In genomic region chr22:26008587-26008986, GRCh38 we compare ENCODE assay signal across 18 cellular contexts.
DNase-seq lines count a peak whose midpoint lies in the region; ATAC-seq, FAIRE-seq and TF ChIP-seq lines count a peak whose summit lies in the region.
"Had no signal": no experiment of that assay in that cellular context is flagged by ENCODE, and none has a peak within 500 bp of the region (broad histone marks: within the 10 kb centered on the region; RNA-seq: fewer than 3 reads in every experiment).

No MANE protein-coding gene starts in this region.

- no peak overlapping the region for H3K4me3 ChIP-seq in H1 (ENCODE audit: extremely low read depth in 1 of 4, insufficient read depth in 2 of 4, low read depth in 3 of 4, low read length in 4 of 4)
- H3K4me3 ChIP-seq: BLaER1, HAP-1 had no signal

- H3K36me3 ChIP-seq in H1 (ENCODE audit: control insufficient read depth in 2 of 4, insufficient read depth in 4 of 4, low read length in 3 of 4) = no peaks in the 10 kb centered on the region
- H3K36me3 ChIP-seq: BLaER1, HAP-1 had no signal

- no peak overlapping the region for H3K4ac ChIP-seq in H9 (ENCODE audit: low read depth, low read length)
- H3K4ac ChIP-seq in H1 (replicated peaks; ENCODE audit: insufficient read length, low read depth, low read length) = no peak overlapping the region

- H2BK20ac ChIP-seq in H9 (ENCODE audit: low read depth, low read length, poor library complexity, severe bottlenecking) (no peak overlapping the region), H1 (ENCODE audit: low read length) (no peak overlapping the region)

- CTCF ChIA-PET in H1 (lab: Charles Lee; ENCODE audit: partially characterized antibody) = no interaction called here

- H3K4me2 ChIP-seq in H9 (ENCODE audit: insufficient read depth, insufficient read length, low read length) (no peak overlapping the region), H1 (ENCODE audit: insufficient read depth in 1 of 2, low read depth in 2 of 2, low read length in 2 of 2) (no peak overlapping the region)
- H3K4me2 ChIP-seq: BLaER1 had no signal

- no peak for DNase-seq in Right ventricle myocardium inferior (ENCODE audit: missing footprints)
- no peak for DNase-seq in cardiac septum (ENCODE audit: low spot score)
- DNase-seq in H9 = no peak
- no peak for DNase-seq in H1 (ENCODE audit: low read depth in 1 of 2, low spot score in 2 of 2)
- no peak for DNase-seq in urothelium cell line (ENCODE audit: low spot score)
- no peak for DNase-seq in GM19239 (ENCODE audit: insufficient read length, low spot score)
- no peak for DNase-seq in HUDEP-2 (lab: John Stamatoyannopoulos, UW; ENCODE audit: unreplicated experiment in 76 of 76)
- DNase-seq: 8988T; CD4-positive, alpha-beta memory T cell; DMS153; DMS79; GDM1; GOT3 had no signal

- no peak overlapping the region for H3K9ac ChIP-seq in H9 (ENCODE audit: extremely low read depth, insufficient read length, low read length)
- H3K9ac ChIP-seq in H1 (replicated peaks in 1 of 4; ENCODE audit: extremely low read depth in 1 of 4, low read depth in 3 of 4, low read length in 3 of 4) = no peak overlapping the region
- H3K9ac ChIP-seq: BLaER1 had no signal

- H2BK120ac ChIP-seq in H9 (ENCODE audit: low read depth, low read length, poor library complexity, severe bottlenecking) = no peak overlapping the region
- H2BK120ac ChIP-seq in H1 (replicated peaks; ENCODE audit: low read depth, low read length) = no peak overlapping the region

- ATAC-seq in Right ventricle myocardium inferior = peak; percentile 39

- H3K14ac ChIP-seq in H9 (ENCODE audit: insufficient read depth, low read length) (0 out of 2 replicates have a peak overlapping the region, but pooled peaks have one; percentile 61), H1 (ENCODE audit: insufficient read length) (peak overlapping the region; percentile 53)

- H3K18ac ChIP-seq in H9 (ENCODE audit: insufficient read length, low read depth, low read length) (no peak overlapping the region), H1 (ENCODE audit: extremely low read depth, low read length) (no peak overlapping the region)

- H3K79me2 ChIP-seq in H9 (ENCODE audit: insufficient read depth, low read length) (no peaks in the 10 kb centered on the region), H1 (ENCODE audit: control insufficient read depth in 1 of 2, insufficient read depth in 2 of 2, low read length in 2 of 2) (no peaks in the 10 kb centered on the region)

- no peak overlapping the region for H3K4me3 Mint-ChIP-seq in H9
- H3K4me3 Mint-ChIP-seq: CD14-positive monocyte; CD4-positive, alpha-beta memory T cell had no signal

- intact Hi-C loops in Right ventricle myocardium inferior (cut with DNase I) (no loop called here), cardiac septum (cut with DNase I) (no loop called here)

- TF ChIP-seq RAD21 in H1 (IDR thresholded peaks at IDR 0.05 in 1 of 2, conservative IDR thresholded peaks at IDR 0.05 in 1 of 2; ENCODE audit: low read depth in 2 of 2, low read length in 2 of 2) = no peak

- POLR2A ChIA-PET in H1 (lab: Charles Lee; ENCODE audit: partially characterized antibody) = interaction anchor here (1.7 kb wide), 1 partner anchor 8 kb away, joined by 3 read pairs; no protein-coding TSS in a partner anchor

- H2BK12ac ChIP-seq in H9 (ENCODE audit: insufficient read length, low read depth, low read length) = no peak overlapping the region
- no peak overlapping the region for H2BK12ac ChIP-seq in H1 (ENCODE audit: low read depth, low read length)

- no peak for TF ChIP-seq POLR2A in H1 (IDR thresholded peaks at IDR 0.05; ENCODE audit: control extremely low read depth in 1 of 2, low read depth in 2 of 2, low read length in 2 of 2)

- H3K27me3 ChIP-seq in H9 (ENCODE audit: insufficient read depth, low read length) = no peaks in the 10 kb centered on the region
- no peaks in the 10 kb centered on the region for H3K27me3 ChIP-seq in H1 (replicated peaks in 1 of 4; ENCODE audit: control insufficient read depth in 3 of 4, extremely low read depth in 1 of 4, insufficient read depth in 3 of 4, low read length in 3 of 4)
- H3K27me3 ChIP-seq: BLaER1 had no signal

- H2BK15ac ChIP-seq in H9 (ENCODE audit: low read depth, low read length) (no peak overlapping the region), H1 (ENCODE audit: low read length) (no peak overlapping the region)

- H2AK5ac ChIP-seq in H9 (ENCODE audit: insufficient read length, low read length) (no peak overlapping the region), H1 (ENCODE audit: low read depth, low read length) (no peak overlapping the region)

- H2BK5ac ChIP-seq in H9 (ENCODE audit: insufficient read length, low read length) = no peak overlapping the region
- H2BK5ac ChIP-seq in H1 (ENCODE audit: low read depth, low read length) = no peak overlapping the region

- H3K23ac ChIP-seq in H9 (ENCODE audit: insufficient read length, low read depth, low read length) (no peak overlapping the region), H1 (ENCODE audit: insufficient read length) (no peak overlapping the region)

- H4K5ac ChIP-seq in H9 (ENCODE audit: insufficient read length, low read depth, low read length) = no peak overlapping the region
- no peak overlapping the region for H4K5ac ChIP-seq in H1 (ENCODE audit: insufficient read length, low read depth, low read length)

- no peak for TF ChIP-seq CTCF in H9 (conservative IDR thresholded peaks at IDR 0.05)
- TF ChIP-seq CTCF in H1 (IDR thresholded peaks at IDR 0.05; ENCODE audit: control extremely low read depth in 1 of 3, insufficient read depth in 1 of 3, low read depth in 1 of 3, low read length in 3 of 3) = no peak

- H3K23me2 ChIP-seq in H9 (ENCODE audit: insufficient read length, low read depth, low read length, poor library complexity, severe bottlenecking) = no peaks in the 10 kb centered on the region
- no peaks in the 10 kb centered on the region for H3K23me2 ChIP-seq in H1 (ENCODE audit: low read depth, low read length)

- H2AFZ ChIP-seq in H9 (ENCODE audit: low read length) (no peak overlapping the region), H1 (ENCODE audit: low read length) (no peak overlapping the region)

- H3K27ac Mint-ChIP-seq in H9 = no peak overlapping the region; a peak in 1 of 7 replicates
- H3K27ac Mint-ChIP-seq: CD14-positive monocyte; CD4-positive, alpha-beta memory T cell had no signal

- H3K4me1 ChIP-seq in H9 (ENCODE audit: insufficient read depth, low read length) = no peaks in the 10 kb centered on the region
- no peaks in the 10 kb centered on the region for H3K4me1 ChIP-seq in H1 (replicated peaks in 1 of 4; ENCODE audit: control insufficient read depth in 3 of 4, insufficient read depth in 4 of 4, low read length in 3 of 4)
- H3K4me1 ChIP-seq: BLaER1, HAP-1 had no signal

- no peak overlapping the region for H3K27ac ChIP-seq in H9 (ENCODE audit: insufficient read length, low read depth, low read length)
- no peak overlapping the region for H3K27ac ChIP-seq in H1 (ENCODE audit: low read depth, low read length)
- H3K27ac ChIP-seq: BLaER1 had no signal

- H3K9me3 ChIP-seq in H9 (ENCODE audit: control insufficient read depth, low read depth, low read length) (no peaks in the 10 kb centered on the region), H1 (ENCODE audit: insufficient read depth in 2 of 2, low read depth in 1 of 2, low read length in 1 of 2) (no peaks in the 10 kb centered on the region)
- H3K9me3 ChIP-seq: HAP-1 had no signal

- no peaks in the 10 kb centered on the region for H3K79me1 ChIP-seq in H9 (ENCODE audit: insufficient read depth, low read depth, low read length, poor library complexity, severe bottlenecking)
- H3K79me1 ChIP-seq in H1 (ENCODE audit: low read depth, low read length) = no peaks in the 10 kb centered on the region

- H3K27me3 Mint-ChIP-seq in H9 (ENCODE audit: low read depth) = peaks cover 5% of the 10 kb centered on the region

- peaks cover under 1 to 1% of the 10 kb centered on the region in 2 experiments; a peak in 1 of 4 replicates for H3K4me1 Mint-ChIP-seq in H9
- H3K4me1 Mint-ChIP-seq: CD14-positive monocyte; CD4-positive, alpha-beta memory T cell had no signal

- no peak overlapping the region for H4K91ac ChIP-seq in H9 (ENCODE audit: insufficient read length, low read depth, low read length)
- no peak overlapping the region for H4K91ac ChIP-seq in H1 (replicated peaks; ENCODE audit: insufficient read length, low read length)

- no peak overlapping the region for H3K56ac ChIP-seq in H9 (ENCODE audit: insufficient read length, low read depth, low read length)
- H3K56ac ChIP-seq in H1 (replicated peaks; ENCODE audit: insufficient read length, low read depth, low read length) = no peak overlapping the region

- H4K8ac ChIP-seq in H9 (replicated peaks; ENCODE audit: insufficient read length, low read depth, low read length) (no peak overlapping the region), H1 (ENCODE audit: extremely low read depth, insufficient read depth, low read length) (no peak overlapping the region)

- H3T11ph ChIP-seq in H9 (ENCODE audit: low read length) = no peak overlapping the region

- FAIRE-seq in H1 (lab: Jason Lieb, UNC) = no peak
- FAIRE-seq in urothelium cell line (lab: Jason Lieb, UNC) = peak; percentile 73
- no peak for FAIRE-seq in GM19239 (lab: Jason Lieb, UNC)
- FAIRE-seq: GM12892, GM18507 had no signal

- H3K9me3 Mint-ChIP-seq in H9 = no peaks in the 10 kb centered on the region

- no peak for TF ChIP-seq EP300 in H1 (IDR thresholded peaks at IDR 0.05; ENCODE audit: borderline replicate concordance in 1 of 2, low read depth in 2 of 2, low read length in 2 of 2)

- H3K36me3 Mint-ChIP-seq in H9 (ENCODE audit: insufficient read depth in 1 of 3, low read depth in 3 of 3) = no peaks in the 10 kb centered on the region
- H3K36me3 Mint-ChIP-seq: CD14-positive monocyte; CD4-positive, alpha-beta memory T cell had no signal

- H4K20me1 ChIP-seq in H9 (ENCODE audit: control insufficient read depth, insufficient read depth, insufficient read length) (no peaks in the 10 kb centered on the region), H1 (replicated peaks in 1 of 2; ENCODE audit: control insufficient read depth in 1 of 2, insufficient read depth in 2 of 2, low read length in 2 of 2) (no peaks in the 10 kb centered on the region)
- H4K20me1 ChIP-seq: BLaER1 had no signal

- no CpG with 5 or more reads among the region's 7 CpGs for WGBS in H9 (ENCODE audit: extremely low coverage, insufficient read length, low lambda C conversion rate)
- 88% methylated on average over 7 of the region's 7 CpGs; no CpG with 5 or more reads in 1 of the 2 experiments for WGBS in H1 (ENCODE audit: extremely low coverage in 1 of 2, insufficient coverage in 1 of 2, insufficient read length in 1 of 2, insufficient replicate concordance in 2 of 2, low coverage in 1 of 2, low lambda C conversion rate in 2 of 2, missing lambda C conversion rate in 1 of 2), 2 experiments

TF ChIP-seq in H1, 55 proteins besides CTCF, POLR2A, EP300 and RAD21 (continues in another document):
- TF ChIP-seq MAFK (IDR thresholded peaks at IDR 0.05; ENCODE audit: low read depth, low read length) = no peak
- no peak for TF ChIP-seq POU5F1 (IDR thresholded peaks at IDR 0.05; ENCODE audit: low read depth, low read length)
